ENCODE assay signal across 38 cellular contexts in genomic region chr22:23759566-23759965, GRCh38. TPM values are rescaled to one million over a fixed set of nuclear protein-coding genes. Genes with fewer than 3 reads are reported as not detected.
"Had no signal": no experiment of that assay in that cellular context is flagged by ENCODE, and none has a peak within 500 bp of the region (broad histone marks: within the 10 kb centered on the region; RNA-seq: fewer than 3 reads in every experiment).

No MANE protein-coding gene starts in this region.

- H3K4me3 ChIP-seq: MG63 had no signal

- H3K27me3 ChIP-seq: MG63 had no signal

- H3K27ac ChIP-seq: KMS-11 had no signal

- H3K4me2 ChIP-seq: KMS-11 had no signal

- H3K9ac ChIP-seq: KMS-11 had no signal

- DNase-seq: Kasumi-1, KG1, MG63, MM.1S, MV-4-11, NCI-H1048, NCI-H1092, NCI-H1092 treated with DMSO at 0.1 percent for 48 hours, NCI-H1105, NCI-H1105 treated with DMSO at 0.1 percent for 48 hours, NCI-H1417, NCI-H1417 treated with DMSO at 0.1 percent for 48 hours, NCI-H1436, NCI-H1436 treated with DMSO at 0.1 percent for 48 hours, NCI-H146, NCI-H1694, NCI-H1694 treated with DMSO at 0.1 percent for 48 hours, NCI-H187, NCI-H187 treated with DMSO at 0.1 percent for 48 hours, NCI-H1930, NCI-H2029, NCI-H2029 treated with DMSO at 0.1 percent for 48 hours, NCI-H2081, NCI-H2081 treated with DMSO at 0.1 percent for 48 hours, NCI-H2107, NCI-H2171, NCI-H2171 treated with DMSO at 0.1 percent for 48 hours, NCI-H2227 treated with DMSO at 0.1 percent for 48 hours, NCI-H226, NCI-H345, NCI-H446, NCI-H446 treated with DMSO at 0.1 percent for 48 hours, NCI-H510A had no signal

- H3K9me3 ChIP-seq: MG63 had no signal

- H3K36me3 ChIP-seq: MG63 had no signal

RNA-seq across cellular contexts. Expression of gene C22orf15, which starts 3.2 kb away (rescaled TPM):
- total RNA-seq: LHCN-M2, M059J, MCF 10A, NCI-H460 had no signal

RNA-seq across cellular contexts. Expression of gene VPREB3, which starts 5.3 kb away (rescaled TPM):
- total RNA-seq: LHCN-M2, M059J, MCF 10A, NCI-H460 had no signal
